In genomic region chr2:218780851-218781690, GRCh38 we compare ENCODE assay signal across 9 cellular contexts. TPM values are rescaled to one million over a fixed set of nuclear protein-coding genes. Genes with fewer than 3 reads are reported as not detected.
A peak's percentile ranks its signal among the peaks of the same experiment; 100 is the strongest.
DNase-seq lines count a peak whose midpoint lies in the region; ATAC-seq, FAIRE-seq and TF ChIP-seq lines count a peak whose summit lies in the region.
"Had no signal": no experiment of that assay in that cellular context is flagged by ENCODE, and none has a peak within 500 bp of the region (broad histone marks: within the 10 kb centered on the region; RNA-seq: fewer than 3 reads in every experiment).

No MANE protein-coding gene starts in this region.

- no peak for FAIRE-seq in frontal cortex (lab: Jason Lieb, UNC)

- no peak overlapping the region for H3K4me3 ChIP-seq in OCI-LY7 (ENCODE audit: low read depth, low read length, poor library complexity, severe bottlenecking)

- no peak overlapping the region for H2AFZ ChIP-seq in OCI-LY7 (ENCODE audit: low read length)

- no TSS peak for BruUV-seq in OCI-LY7 (replicated peaks; lab: Mats Ljungman, UMichigan)

- H3K4me1 ChIP-seq in OCI-LY7 (ENCODE audit: insufficient read depth, low read length, poor library complexity, severe bottlenecking), result no peaks in the 10 kb centered on the region

- H3K27ac ChIP-seq in OCI-LY7 (ENCODE audit: low read depth, low read length, poor library complexity, severe bottlenecking), result no peak overlapping the region

- H3K4me2 ChIP-seq in OCI-LY7 (ENCODE audit: low read length), result no peak overlapping the region

- peak overlapping the region; percentile 81 for H3K4me3 Mint-ChIP-seq in glutamatergic neuron (ENCODE audit: unreplicated experiment)
- H3K4me3 Mint-ChIP-seq in natural killer cell treated with Interleukin-12 subunit alpha and Interleukin-12 subunit beta and Interleukin-15 and Interleukin-18, amount 100 ng/mL, for 72 hours, result no peak overlapping the region

- POLR2A ChIA-PET in OCI-LY7 (lab: Charles Lee), result interaction anchor here (0.5 kb wide), 1 partner anchor 301 kb away, joined by 3 read pairs; no protein-coding TSS in a partner anchor

- intact Hi-C loops in OCI-LY7 (cut with micrococcal nuclease; ENCODE audit: unreplicated experiment), result no loop called here

- DNase-seq in COR-L47 (lab: John Stamatoyannopoulos, UW) (peak; percentile 19), RPMI7951 (ENCODE audit: low read depth) (peak; percentile 37), glutamatergic neuron (no peak), pons (ENCODE audit: low spot score) (peak; percentile 48), frontal cortex (ENCODE audit: low spot score in 2 of 2) (no peak), OCI-LY7 (ENCODE audit: low spot score) (no peak)
- DNase-seq in natural killer cell treated with Interleukin-12 subunit alpha and Interleukin-12 subunit beta and Interleukin-15 and Interleukin-18, amount 100 ng/mL, for 72 hours (ENCODE audit: low spot score), result no peak
- DNase-seq: activated CD4-positive, alpha-beta T cell treated with anti-CD3 and anti-CD28 coated beads for 1 hour had no signal

- H3K9me3 ChIP-seq in OCI-LY7 (ENCODE audit: low read length), result no peaks in the 10 kb centered on the region

- H3K79me2 ChIP-seq in OCI-LY7 (ENCODE audit: insufficient read depth, low read depth, low read length), result no peaks in the 10 kb centered on the region

- ATAC-seq in natural killer cell treated with Interleukin-12 subunit alpha and Interleukin-12 subunit beta and Interleukin-15 and Interleukin-18, amount 100 ng/mL, for 72 hours, result no peak
- no peak for ATAC-seq in HG03135 (IDR thresholded peaks at IDR 0.05; ENCODE audit: unreplicated experiment)

- H3K36me3 Mint-ChIP-seq in glutamatergic neuron (ENCODE audit: unreplicated experiment), result peaks cover 13% of the 10 kb centered on the region
- H3K36me3 Mint-ChIP-seq in natural killer cell treated with Interleukin-12 subunit alpha and Interleukin-12 subunit beta and Interleukin-15 and Interleukin-18, amount 100 ng/mL, for 72 hours, result peaks cover 22% of the 10 kb centered on the region

- CTCF ChIA-PET in OCI-LY7 (lab: Charles Lee; ENCODE audit: unreplicated experiment), result no interaction called here

- peaks cover 2% of the 10 kb centered on the region for H3K4me1 Mint-ChIP-seq in glutamatergic neuron (ENCODE audit: low read depth, unreplicated experiment)
- peaks cover 0 to 4% of the 10 kb centered on the region in 2 donors for H3K4me1 Mint-ChIP-seq in natural killer cell treated with Interleukin-12 subunit alpha and Interleukin-12 subunit beta and Interleukin-15 and Interleukin-18, amount 100 ng/mL, for 72 hours (ENCODE audit: low read depth in 2 of 2)

- no peaks in the 10 kb centered on the region for H3K9me2 ChIP-seq in OCI-LY7 (ENCODE audit: insufficient read depth, low read length)

- no peaks in the 10 kb centered on the region for H4K20me1 ChIP-seq in OCI-LY7 (ENCODE audit: insufficient read depth, low read length)

- H3K36me3 ChIP-seq in OCI-LY7 (ENCODE audit: insufficient read depth, low read length), result no peaks in the 10 kb centered on the region

- TF ChIP-seq CTCF in glutamatergic neuron (IDR thresholded peaks at IDR 0.05; ENCODE audit: partially characterized antibody, unreplicated experiment) (no peak), OCI-LY7 (conservative IDR thresholded peaks at IDR 0.05; ENCODE audit: low read length) (no peak)

- H3K27ac Mint-ChIP-seq in glutamatergic neuron (ENCODE audit: unreplicated experiment), result no peak overlapping the region
- no peak overlapping the region for H3K27ac Mint-ChIP-seq in natural killer cell treated with Interleukin-12 subunit alpha and Interleukin-12 subunit beta and Interleukin-15 and Interleukin-18, amount 100 ng/mL, for 72 hours

- H3K9me3 Mint-ChIP-seq in glutamatergic neuron (ENCODE audit: unreplicated experiment), result peaks cover 8% of the 10 kb centered on the region
- peaks cover 6% of the 10 kb centered on the region for H3K9me3 Mint-ChIP-seq in natural killer cell treated with Interleukin-12 subunit alpha and Interleukin-12 subunit beta and Interleukin-15 and Interleukin-18, amount 100 ng/mL, for 72 hours

- H3K27me3 Mint-ChIP-seq in glutamatergic neuron (ENCODE audit: unreplicated experiment), result peaks cover 13% of the 10 kb centered on the region
- H3K27me3 Mint-ChIP-seq in natural killer cell treated with Interleukin-12 subunit alpha and Interleukin-12 subunit beta and Interleukin-15 and Interleukin-18, amount 100 ng/mL, for 72 hours, result peaks cover 41 to 60% of the 10 kb centered on the region in 2 donors

RNA-seq across cellular contexts. Expression of gene CYP27A1, which starts 0.9 kb away (rescaled TPM):
- 19.9 and 20.5 TPM in 2 replicates for total RNA-seq in RPMI7951 (2014; rRNA removed; shearing (Covaris generic))
- total RNA-seq in glutamatergic neuron (ENCODE audit: unreplicated experiment) (0.98 TPM), frontal cortex (2.9 TPM), OCI-LY7 (2022) (0.23 TPM in 1 of 2 replicates, not detected in the other)
- under 1 TPM in 1 of 2 donors, not detected in 1; 0.24 TPM for total RNA-seq in natural killer cell treated with Interleukin-12 subunit alpha and Interleukin-12 subunit beta and Interleukin-15 and Interleukin-18, amount 100 ng/mL, for 72 hours
- 0.15 TPM in 1 of 2 replicates, not detected in the other for total RNA-seq in OCI-LY7 (2014; rRNA removed; shearing (Covaris generic))

RNA-seq across cellular contexts. Expression of gene PRKAG3, which starts 50.5 kb away (rescaled TPM):
- not detected in 2 replicates for total RNA-seq in RPMI7951 (2014; rRNA removed; shearing (Covaris generic))
- not detected for total RNA-seq in glutamatergic neuron (ENCODE audit: unreplicated experiment)
- not detected for total RNA-seq in natural killer cell treated with Interleukin-12 subunit alpha and Interleukin-12 subunit beta and Interleukin-15 and Interleukin-18, amount 100 ng/mL, for 72 hours
- not detected for total RNA-seq in frontal cortex
- not detected in 2 replicates for total RNA-seq in OCI-LY7 (2014; rRNA removed; shearing (Covaris generic))
- not detected in 2 replicates for total RNA-seq in OCI-LY7 (2022)

Comparison
In these comparisons a context has a peak if more than half of its experiments do, and no peak if none do; other contexts are left out.
1. DNase-seq: peak in COR-L47 (single experiment), RPMI7951 (single experiment) and pons (single experiment); none in glutamatergic neuron (single experiment), natural killer cell treated with Interleukin-12 subunit alpha and Interleukin-12 subunit beta and Interleukin-15 and Interleukin-18, amount 100 ng/mL, for 72 hours (single experiment), frontal cortex (0 of 2) and OCI-LY7 (single experiment).